Comparison of ENCODE assay signal across 10 cellular contexts in the genomic region with DNA sequence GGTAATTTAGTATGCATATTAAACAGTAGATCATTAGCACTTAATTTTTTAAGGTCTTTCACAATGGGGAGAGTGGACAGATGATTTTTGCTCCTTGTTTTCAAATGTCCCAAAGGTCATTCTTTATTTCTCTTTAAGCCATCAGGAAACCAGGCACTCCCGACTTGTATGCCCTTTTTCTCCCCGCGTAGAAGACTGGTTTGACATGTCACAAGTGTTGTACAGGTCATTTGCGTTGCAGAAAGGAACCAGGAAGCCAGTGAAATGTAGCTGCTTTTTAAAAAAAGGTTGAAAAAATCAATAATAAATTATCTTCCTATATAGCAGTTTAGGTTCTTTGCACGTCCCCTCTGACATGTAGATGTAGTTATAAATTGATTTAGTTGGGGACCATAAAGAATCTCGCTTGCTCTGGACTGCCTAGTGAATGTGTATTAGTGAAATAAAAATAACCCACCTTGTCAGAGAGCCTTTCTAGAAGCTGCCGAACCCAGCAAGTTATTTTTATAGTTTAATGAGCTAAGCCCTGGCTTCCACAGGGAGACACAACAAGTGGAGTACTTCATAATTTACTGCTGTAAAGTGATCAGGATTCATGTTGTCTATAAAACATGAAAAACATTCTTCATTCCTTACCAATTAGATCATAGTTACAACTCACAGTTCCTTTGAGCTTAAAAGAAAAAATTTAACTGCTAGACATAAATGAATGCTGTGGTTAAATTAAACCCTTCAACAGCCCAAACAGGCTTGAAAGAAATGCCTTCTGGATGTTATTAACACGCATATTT.
A peak's percentile ranks its signal among the peaks of the same experiment; 100 is the strongest.
DNase-seq lines count a peak whose midpoint lies in the region; ATAC-seq, FAIRE-seq and TF ChIP-seq lines count a peak whose summit lies in the region.
"Had no signal": no experiment of that assay in that cellular context is flagged by ENCODE, and none has a peak within 500 bp of the region (broad histone marks: within the 10 kb centered on the region; RNA-seq: fewer than 3 reads in every experiment).

No MANE protein-coding gene starts in this region.

- peaks cover 0 to 4% of the 10 kb centered on the region in 2 donors for H3K4me1 ChIP-seq in thyroid gland

- ATAC-seq in HG03469 (IDR thresholded peaks at IDR 0.05; ENCODE audit: unreplicated experiment) (no peak), HG03139 (IDR thresholded peaks at IDR 0.05; ENCODE audit: unreplicated experiment) (no peak)

- 31 to 36% methylated on average over 8 of the region's 8 CpGs for WGBS in thyroid gland, 2 donors

- H3K9me3 ChIP-seq in thyroid gland: no peaks in the 10 kb centered on the region

- FAIRE-seq in bronchial epithelial cell (lab: Jason Lieb, UNC): no peak

- peak overlapping the region in 1 of 3 donors; percentile 54 for H3K27ac ChIP-seq in thyroid gland

- H3K4me3 ChIP-seq in bronchial epithelial cell (ENCODE audit: low read depth, low read length) (no peak overlapping the region), thyroid gland (replicated peaks in 1 of 3) (no peak overlapping the region)

- TF ChIP-seq POLR2A in thyroid gland (IDR thresholded peaks at IDR 0.05): no peak

- intact Hi-C loops in head of caudate nucleus (cut with DNase I): no loop called here
- intact Hi-C loops in thyroid gland (cut with DNase I): no loop called here

- H3K27me3 ChIP-seq in bronchial epithelial cell (ENCODE audit: control insufficient read depth, insufficient read depth, low read length) (no peaks in the 10 kb centered on the region), thyroid gland (no peaks in the 10 kb centered on the region)

- DNase-seq in AG08396 (ENCODE audit: low spot score): peak; percentile 12
- peak; percentile 85 for DNase-seq in LHCN-M2 (ENCODE audit: low read depth)
- DNase-seq in bronchial epithelial cell (ENCODE audit: low read depth): peak; percentile 70
- DNase-seq in left kidney (ENCODE audit: low read depth, low spot score): peak; percentile 82
- DNase-seq in head of caudate nucleus: no peak
- no peak for DNase-seq in thyroid gland
- DNase-seq: DND-41, OCI-M1 had no signal

- TF ChIP-seq CTCF in bronchial epithelial cell (IDR thresholded peaks at IDR 0.05; ENCODE audit: insufficient read depth, low read length, severe bottlenecking) (no peak), thyroid gland (IDR thresholded peaks at IDR 0.05) (no peak)

- no peaks in the 10 kb centered on the region for H3K36me3 ChIP-seq in bronchial epithelial cell (ENCODE audit: control insufficient read depth, insufficient read depth, low read length)
- no peaks in the 10 kb centered on the region for H3K36me3 ChIP-seq in thyroid gland

Comparison
In these comparisons a context has a peak if more than half of its experiments do, and no peak if none do; other contexts are left out.
1. DNase-seq: peak in AG08396 (single experiment), LHCN-M2 (single experiment), bronchial epithelial cell (single experiment) and left kidney (single experiment); none in head of caudate nucleus (0 of 42) and thyroid gland (0 of 2).